13 cellular contexts compared by ENCODE assay signal in genomic region chrX:39518451-39519212, GRCh38.
DNase-seq lines count a peak whose midpoint lies in the region; ATAC-seq, FAIRE-seq and TF ChIP-seq lines count a peak whose summit lies in the region.
"Had no signal": no experiment of that assay in that cellular context is flagged by ENCODE, and none has a peak within 500 bp of the region (broad histone marks: within the 10 kb centered on the region; RNA-seq: fewer than 3 reads in every experiment).

No MANE protein-coding gene starts in this region.

- no peak overlapping the region for H2AFZ ChIP-seq in HepG2 (ENCODE audit: low read length)
- no peak overlapping the region for H2AFZ ChIP-seq in smooth muscle cell (ENCODE audit: low read depth)

- no peaks in the 10 kb centered on the region for H3K4me1 ChIP-seq in right lobe of liver
- no peaks in the 10 kb centered on the region for H3K4me1 ChIP-seq in HepG2 (ENCODE audit: insufficient read depth, low read length)
- H3K4me1 ChIP-seq in gastroesophageal sphincter, result peaks cover 0 to 19% (median 0%) of the 10 kb centered on the region in 3 donors
- H3K4me1 ChIP-seq in smooth muscle cell (ENCODE audit: low read depth), result peaks cover 7% of the 10 kb centered on the region

- H3K4me2 ChIP-seq in HepG2 (ENCODE audit: low read depth, low read length) (no peak overlapping the region), smooth muscle cell (no peak overlapping the region)

- 34% methylated on average over 22 of the region's 29 CpGs for WGBS in right lobe of liver (ENCODE audit: insufficient coverage, low coverage, low lambda C conversion rate, missing lambda C conversion rate)
- WGBS in HepG2 (ENCODE audit: low lambda C conversion rate), result 58% methylated on average over 19 of the region's 29 CpGs
- WGBS in gastroesophageal sphincter (ENCODE audit: low coverage in 1 of 2), 2 donors, result 28% methylated on average over 8 of the region's 29 CpGs; no CpG with 5 or more reads in 1 of the 2 donors
- 85% methylated on average over 29 of the region's 29 CpGs for WGBS in smooth muscle cell (ENCODE audit: low lambda C conversion rate)

- H3K4me3 ChIP-seq in right lobe of liver (no peak overlapping the region), HepG2 (replicated peaks in 1 of 3; ENCODE audit: insufficient read depth in 1 of 3, low read depth in 2 of 3, low read length in 3 of 3) (no peak overlapping the region), gastroesophageal sphincter (peak overlapping the region in 1 of 2 donors; percentile 32), smooth muscle cell (no peak overlapping the region)

- ATAC-seq in right lobe of liver, result peak; percentile 17 to 61 (median 36)
- ATAC-seq in HepG2, result no peak
- peak; percentile 23 for ATAC-seq in gastroesophageal sphincter
- no peak for ATAC-seq in HG03571 (IDR thresholded peaks at IDR 0.05; ENCODE audit: unreplicated experiment)
- ATAC-seq: activated CD8-positive, alpha-beta T cell treated with anti-CD3 and anti-CD28 coated beads, Interleukin-2, amount 10 ng/mL, durations not matched to agents 7 days and 5 days; T-cell had no signal

- CTCF ChIA-PET in HepG2 (lab: Yijun Ruan, JAX; ENCODE audit: low intra/inter-chr PET ratio, low total read pairs), result no interaction called here

- TF ChIP-seq POLR2A in right lobe of liver (IDR thresholded peaks at IDR 0.05), result no peak
- no peak for TF ChIP-seq POLR2A in HepG2 (IDR thresholded peaks at IDR 0.05; ENCODE audit: insufficient read depth in 1 of 2, low read depth in 2 of 2, low read length in 2 of 2)
- no peak for TF ChIP-seq POLR2A in gastroesophageal sphincter (IDR thresholded peaks at IDR 0.05)
- no peak for TF ChIP-seq POLR2A in GM12891 (IDR thresholded peaks at IDR 0.05; ENCODE audit: low read depth, low read length)

- POLR2A ChIA-PET in HepG2 (lab: Yijun Ruan, JAX), result no interaction called here

- H3K36me3 ChIP-seq in right lobe of liver, result no peaks in the 10 kb centered on the region
- H3K36me3 ChIP-seq in HepG2 (replicated peaks in 1 of 2; ENCODE audit: control insufficient read depth in 1 of 2, insufficient read depth in 2 of 2, low read length in 2 of 2), result no peaks in the 10 kb centered on the region
- no peaks in the 10 kb centered on the region for H3K36me3 ChIP-seq in gastroesophageal sphincter
- no peaks in the 10 kb centered on the region for H3K36me3 ChIP-seq in smooth muscle cell (ENCODE audit: low read depth)

- no peaks in the 10 kb centered on the region for H3K79me2 ChIP-seq in HepG2 (ENCODE audit: insufficient read depth, low read length)
- no peaks in the 10 kb centered on the region for H3K79me2 ChIP-seq in smooth muscle cell (ENCODE audit: low read depth)

- H3K9ac ChIP-seq in HepG2 (ENCODE audit: insufficient read depth, low read depth, low read length) (no peak overlapping the region), smooth muscle cell (ENCODE audit: low read depth) (no peak overlapping the region)

- H3K27me3 ChIP-seq in right lobe of liver, result no peaks in the 10 kb centered on the region
- no peaks in the 10 kb centered on the region for H3K27me3 ChIP-seq in HepG2 (ENCODE audit: control insufficient read depth in 1 of 2, insufficient read depth in 2 of 2, low read length in 2 of 2)
- no peaks in the 10 kb centered on the region for H3K27me3 ChIP-seq in gastroesophageal sphincter
- no peaks in the 10 kb centered on the region for H3K27me3 ChIP-seq in smooth muscle cell (ENCODE audit: low read depth)

- H3K9me3 ChIP-seq in right lobe of liver (no peaks in the 10 kb centered on the region), HepG2 (ENCODE audit: low read length) (no peaks in the 10 kb centered on the region), gastroesophageal sphincter (no peaks in the 10 kb centered on the region), smooth muscle cell (replicated peaks; ENCODE audit: low read depth) (no peaks in the 10 kb centered on the region)

- no peak for TF ChIP-seq RAD21 in HepG2 (CRISPR knock-in tag; IDR thresholded peaks at IDR 0.05)

- intact Hi-C loops in right lobe of liver (cut with DNase I), result no loop called here
- intact Hi-C loops in HepG2 (cut with micrococcal nuclease; ENCODE audit: unreplicated experiment), result no loop called here

- TF ChIP-seq EP300 in HepG2 (IDR thresholded peaks at IDR 0.05; ENCODE audit: low read depth in 2 of 2, low read length in 2 of 2), result no peak
- TF ChIP-seq EP300 in HepG2 (CRISPR knock-in tag; IDR thresholded peaks at IDR 0.05; ENCODE audit: borderline replicate concordance), result no peak
- no peak for TF ChIP-seq EP300 in gastroesophageal sphincter (IDR thresholded peaks at IDR 0.05)

- TF ChIP-seq CTCF in right lobe of liver (IDR thresholded peaks at IDR 0.05) (no peak), HepG2 (CRISPR knock-in tag; IDR thresholded peaks at IDR 0.05) (no peak), gastroesophageal sphincter (IDR thresholded peaks at IDR 0.05) (no peak), smooth muscle cell (IDR thresholded peaks at IDR 0.05; ENCODE audit: borderline replicate concordance, insufficient read depth, poor library complexity, severe bottlenecking) (no peak)

- H4K20me1 ChIP-seq in HepG2 (ENCODE audit: insufficient read depth, low read length), result no peaks in the 10 kb centered on the region
- H4K20me1 ChIP-seq in smooth muscle cell (ENCODE audit: low read depth), result no peaks in the 10 kb centered on the region

- in situ Hi-C loops in HepG2 (cut with HindIII; ENCODE audit: extremely low pct_ligation_motif_present, low pct_unique_long_range_greater_than_20kb), result loop anchor here (10.0 kb wide), 1 partner anchor 64 kb away; no protein-coding TSS in a partner anchor

- DNase-seq in right lobe of liver, result no peak
- no peak for DNase-seq in HepG2 (ENCODE audit: low spot score)
- peak; percentile 23 for DNase-seq in occipital lobe (lab: John Stamatoyannopoulos, UW)
- no peak for DNase-seq in smooth muscle cell (lab: John Stamatoyannopoulos, UW; ENCODE audit: unreplicated experiment)
- DNase-seq in GM12891 (ENCODE audit: insufficient read length, low spot score), result no peak
- DNase-seq in COR-L47 (lab: John Stamatoyannopoulos, UW), result no peak
- DNase-seq: activated CD8-positive, alpha-beta T cell treated with anti-CD3 and anti-CD28 coated beads, Interleukin-2, amount 10 ng/mL, durations not matched to agents 7 days and 5 days; activated naive CD8-positive, alpha-beta T cell treated with anti-CD3 and anti-CD28 coated beads for 36 hours; Karpas-422; T-cell had no signal

- FAIRE-seq in HepG2 (lab: Jason Lieb, UNC) (no peak), GM12891 (lab: Jason Lieb, UNC) (no peak)
- FAIRE-seq: H54 had no signal

- H3K27ac ChIP-seq in right lobe of liver (no peak overlapping the region), HepG2 (ENCODE audit: extremely low read length, insufficient read depth, low read length) (no peak overlapping the region), gastroesophageal sphincter (peak overlapping the region in 3 of 4 donors; percentile 60 to 74 (median 71)), smooth muscle cell (ENCODE audit: low read depth) (no peak overlapping the region)

- BruUV-seq in HepG2 (replicated peaks; lab: Mats Ljungman, UMichigan), result no TSS peak

- no peaks in the 10 kb centered on the region for H3F3A ChIP-seq in smooth muscle cell (ENCODE audit: low read depth)

TF ChIP-seq in HepG2, 621 proteins besides CTCF, POLR2A, EP300 and RAD21 (continues in another document):
- TF ChIP-seq RBM39 (IDR thresholded peaks at IDR 0.05; ENCODE audit: low read depth, low read length, poor library complexity, severe bottlenecking), result no peak
- TF ChIP-seq PHF20 (CRISPR knock-in tag; IDR thresholded peaks at IDR 0.05), result no peak
- no peak for TF ChIP-seq SUZ12 (IDR thresholded peaks at IDR 0.05; ENCODE audit: low read depth, low read length)
- no peak for TF ChIP-seq CAMTA2 (CRISPR knock-in tag; IDR thresholded peaks at IDR 0.05; ENCODE audit: borderline replicate concordance)
- no peak for TF ChIP-seq ELF4 (CRISPR knock-in tag; IDR thresholded peaks at IDR 0.05; ENCODE audit: borderline replicate concordance)
- no peak for TF ChIP-seq ZNF563 (CRISPR knock-in tag; IDR thresholded peaks at IDR 0.05)
- TF ChIP-seq ZNF34 (CRISPR knock-in tag; IDR thresholded peaks at IDR 0.05; ENCODE audit: borderline replicate concordance), result no peak
- TF ChIP-seq ZNF260 (CRISPR knock-in tag; IDR thresholded peaks at IDR 0.05; ENCODE audit: borderline replicate concordance, low read depth), result no peak
- TF ChIP-seq CREB3 (CRISPR knock-in tag; IDR thresholded peaks at IDR 0.05), result no peak

TF ChIP-seq in GM12891, 5 proteins besides CTCF, POLR2A, EP300 and RAD21:
- TF ChIP-seq POLR2AphosphoS5 (IDR thresholded peaks at IDR 0.05; ENCODE audit: low read depth, low read length) (no peak), POU2F2 (IDR thresholded peaks at IDR 0.05; ENCODE audit: low read depth, low read length) (no peak), TAF1 (IDR thresholded peaks at IDR 0.05; ENCODE audit: low read depth, low read length) (no peak), PAX5 (IDR thresholded peaks at IDR 0.05; ENCODE audit: insufficient read depth, low read length, severe bottlenecking) (no peak), SPI1 (IDR thresholded peaks at IDR 0.05; ENCODE audit: low read depth, low read length) (no peak)
TF ChIP-seq in GM12891: peak in this region for 0.

Comparison
In these comparisons a context has a peak if more than half of its experiments do, and no peak if none do; other contexts are left out.
1. ATAC-seq: peak in right lobe of liver (4 of 4) and gastroesophageal sphincter (single experiment); none in HepG2 (single experiment) and HG03571 (single experiment).
2. H3K27ac ChIP-seq: peak in gastroesophageal sphincter (3 of 4); none in right lobe of liver (0 of 3), HepG2 (single experiment) and smooth muscle cell (single experiment).